Comparison of ENCODE assay signal across 1 cellular context in genomic region chr7:29854257-29854938, GRCh38.
TF ChIP-seq lines count a peak whose summit lies in the region.

No MANE protein-coding gene starts in this region.

TF ChIP-seq in HEK293, 187 proteins besides CTCF, POLR2A, EP300 and RAD21 (continued from another document and continues in another):
- TF ChIP-seq, protein P1, sequence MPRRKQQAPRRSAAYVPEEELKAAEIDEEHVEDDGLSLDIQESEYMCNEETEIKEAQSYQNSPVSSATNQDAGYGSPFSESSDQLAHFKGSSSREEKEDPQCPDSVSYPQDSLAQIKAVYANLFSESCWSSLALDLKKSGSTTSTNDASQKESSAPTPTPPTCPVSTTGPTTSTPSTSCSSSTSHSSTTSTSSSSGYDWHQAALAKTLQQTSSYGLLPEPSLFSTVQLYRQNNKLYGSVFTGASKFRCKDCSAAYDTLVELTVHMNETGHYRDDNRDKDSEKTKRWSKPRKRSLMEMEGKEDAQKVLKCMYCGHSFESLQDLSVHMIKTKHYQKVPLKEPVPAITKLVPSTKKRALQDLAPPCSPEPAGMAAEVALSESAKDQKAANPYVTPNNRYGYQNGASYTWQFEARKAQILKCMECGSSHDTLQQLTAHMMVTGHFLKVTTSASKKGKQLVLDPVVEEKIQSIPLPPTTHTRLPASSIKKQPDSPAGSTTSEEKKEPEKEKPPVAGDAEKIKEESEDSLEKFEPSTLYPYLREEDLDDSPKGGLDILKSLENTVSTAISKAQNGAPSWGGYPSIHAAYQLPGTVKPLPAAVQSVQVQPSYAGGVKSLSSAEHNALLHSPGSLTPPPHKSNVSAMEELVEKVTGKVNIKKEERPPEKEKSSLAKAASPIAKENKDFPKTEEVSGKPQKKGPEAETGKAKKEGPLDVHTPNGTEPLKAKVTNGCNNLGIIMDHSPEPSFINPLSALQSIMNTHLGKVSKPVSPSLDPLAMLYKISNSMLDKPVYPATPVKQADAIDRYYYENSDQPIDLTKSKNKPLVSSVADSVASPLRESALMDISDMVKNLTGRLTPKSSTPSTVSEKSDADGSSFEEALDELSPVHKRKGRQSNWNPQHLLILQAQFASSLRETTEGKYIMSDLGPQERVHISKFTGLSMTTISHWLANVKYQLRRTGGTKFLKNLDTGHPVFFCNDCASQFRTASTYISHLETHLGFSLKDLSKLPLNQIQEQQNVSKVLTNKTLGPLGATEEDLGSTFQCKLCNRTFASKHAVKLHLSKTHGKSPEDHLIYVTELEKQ (tag by site-specific recombination; IDR thresholded peaks at IDR 0.05; ENCODE audit: borderline replicate concordance) = no peak
- TF ChIP-seq ZNF560 (tag by site-specific recombination; IDR thresholded peaks at IDR 0.05; ENCODE audit: borderline replicate concordance) (no peak), ZNF221 (tag by site-specific recombination; IDR thresholded peaks at IDR 0.05; ENCODE audit: borderline replicate concordance) (no peak), KLF9 (tag by site-specific recombination; IDR thresholded peaks at IDR 0.05; ENCODE audit: low read depth) (no peak), ZNF549 (tag by site-specific recombination; IDR thresholded peaks at IDR 0.05) (no peak), ZNF558 (tag by site-specific recombination; IDR thresholded peaks at IDR 0.05) (no peak), ZNF184 (tag by site-specific recombination; IDR thresholded peaks at IDR 0.05) (no peak), ZNF16 (tag by site-specific recombination; IDR thresholded peaks at IDR 0.05; ENCODE audit: low read depth) (no peak), OVOL3 (tag by site-specific recombination; IDR thresholded peaks at IDR 0.05) (no peak), ZSCAN23 (tag by site-specific recombination; IDR thresholded peaks at IDR 0.05) (no peak), ZNF416 (tag by site-specific recombination; IDR thresholded peaks at IDR 0.05) (no peak), ZNF274 (IDR thresholded peaks at IDR 0.05; ENCODE audit: low read length) (no peak), ZNF274 (tag by site-specific recombination; IDR thresholded peaks at IDR 0.05; ENCODE audit: borderline replicate concordance) (no peak), ZNF785 (tag by site-specific recombination; IDR thresholded peaks at IDR 0.05) (no peak), ZNF311 (tag by site-specific recombination; IDR thresholded peaks at IDR 0.05; ENCODE audit: borderline replicate concordance) (no peak), HIC1 (tag by site-specific recombination; IDR thresholded peaks at IDR 0.05) (no peak), TRIM28 (IDR thresholded peaks at IDR 0.05; ENCODE audit: borderline replicate concordance, low read length) (no peak; the same call in 1 of the 2 replicates), ZNF701 (tag by site-specific recombination; IDR thresholded peaks at IDR 0.05) (no peak), ZSCAN18 (tag by site-specific recombination; IDR thresholded peaks at IDR 0.05) (no peak), ZNF350 (tag by site-specific recombination; IDR thresholded peaks at IDR 0.05) (no peak), ZNF335 (tag by site-specific recombination; conservative IDR thresholded peaks at IDR 0.05) (no peak), MEIS1 (CRISPR knock-in tag; IDR thresholded peaks at IDR 0.05; ENCODE audit: borderline replicate concordance) (no peak), SCRT2 (tag by site-specific recombination; IDR thresholded peaks at IDR 0.05) (peak; percentile 93), ZBTB7A (tag by site-specific recombination; IDR thresholded peaks at IDR 0.05; ENCODE audit: low read depth) (no peak), ZNF18 (tag by site-specific recombination; IDR thresholded peaks at IDR 0.05) (no peak), YY2 (tag by site-specific recombination; IDR thresholded peaks at IDR 0.05) (no peak), ZNF660 (tag by site-specific recombination; IDR thresholded peaks at IDR 0.05) (peak; percentile 23; the same call in 1 of the 2 replicates), BCL11A (tag by site-specific recombination; IDR thresholded peaks at IDR 0.05; ENCODE audit: low read depth) (no peak), ZNF596 (tag by site-specific recombination; IDR thresholded peaks at IDR 0.05) (peak; percentile 75; the same call in 1 of the 2 replicates), ZNF548 (tag by site-specific recombination; IDR thresholded peaks at IDR 0.05) (no peak), ZNF280C (tag by site-specific recombination; IDR thresholded peaks at IDR 0.05) (no peak), AEBP2 (tag by site-specific recombination; IDR thresholded peaks at IDR 0.05; ENCODE audit: borderline replicate concordance) (no peak), ZNF843 (tag by site-specific recombination; IDR thresholded peaks at IDR 0.05) (peak; percentile 58), ZNF114 (tag by site-specific recombination; IDR thresholded peaks at IDR 0.05) (no peak), ZNF585B (tag by site-specific recombination; IDR thresholded peaks at IDR 0.05) (no peak), ZNF292 (tag by site-specific recombination; IDR thresholded peaks at IDR 0.05; ENCODE audit: borderline replicate concordance, low read depth) (no peak), ZBTB17 (tag by site-specific recombination; IDR thresholded peaks at IDR 0.05) (no peak), HOXC10 (CRISPR knock-in tag; IDR thresholded peaks at IDR 0.05) (no peak), ZNF2 (tag by site-specific recombination; IDR thresholded peaks at IDR 0.05) (no peak)
- TF ChIP-seq, protein P2, sequence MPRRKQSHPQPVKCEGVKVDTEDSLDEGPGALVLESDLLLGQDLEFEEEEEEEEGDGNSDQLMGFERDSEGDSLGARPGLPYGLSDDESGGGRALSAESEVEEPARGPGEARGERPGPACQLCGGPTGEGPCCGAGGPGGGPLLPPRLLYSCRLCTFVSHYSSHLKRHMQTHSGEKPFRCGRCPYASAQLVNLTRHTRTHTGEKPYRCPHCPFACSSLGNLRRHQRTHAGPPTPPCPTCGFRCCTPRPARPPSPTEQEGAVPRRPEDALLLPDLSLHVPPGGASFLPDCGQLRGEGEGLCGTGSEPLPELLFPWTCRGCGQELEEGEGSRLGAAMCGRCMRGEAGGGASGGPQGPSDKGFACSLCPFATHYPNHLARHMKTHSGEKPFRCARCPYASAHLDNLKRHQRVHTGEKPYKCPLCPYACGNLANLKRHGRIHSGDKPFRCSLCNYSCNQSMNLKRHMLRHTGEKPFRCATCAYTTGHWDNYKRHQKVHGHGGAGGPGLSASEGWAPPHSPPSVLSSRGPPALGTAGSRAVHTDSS (tag by site-specific recombination; IDR thresholded peaks at IDR 0.05) = no peak
- TF ChIP-seq, protein P3, sequence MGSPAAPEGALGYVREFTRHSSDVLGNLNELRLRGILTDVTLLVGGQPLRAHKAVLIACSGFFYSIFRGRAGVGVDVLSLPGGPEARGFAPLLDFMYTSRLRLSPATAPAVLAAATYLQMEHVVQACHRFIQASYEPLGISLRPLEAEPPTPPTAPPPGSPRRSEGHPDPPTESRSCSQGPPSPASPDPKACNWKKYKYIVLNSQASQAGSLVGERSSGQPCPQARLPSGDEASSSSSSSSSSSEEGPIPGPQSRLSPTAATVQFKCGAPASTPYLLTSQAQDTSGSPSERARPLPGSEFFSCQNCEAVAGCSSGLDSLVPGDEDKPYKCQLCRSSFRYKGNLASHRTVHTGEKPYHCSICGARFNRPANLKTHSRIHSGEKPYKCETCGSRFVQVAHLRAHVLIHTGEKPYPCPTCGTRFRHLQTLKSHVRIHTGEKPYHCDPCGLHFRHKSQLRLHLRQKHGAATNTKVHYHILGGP (tag by site-specific recombination; IDR thresholded peaks at IDR 0.05) = no peak
- TF ChIP-seq, protein P4, sequence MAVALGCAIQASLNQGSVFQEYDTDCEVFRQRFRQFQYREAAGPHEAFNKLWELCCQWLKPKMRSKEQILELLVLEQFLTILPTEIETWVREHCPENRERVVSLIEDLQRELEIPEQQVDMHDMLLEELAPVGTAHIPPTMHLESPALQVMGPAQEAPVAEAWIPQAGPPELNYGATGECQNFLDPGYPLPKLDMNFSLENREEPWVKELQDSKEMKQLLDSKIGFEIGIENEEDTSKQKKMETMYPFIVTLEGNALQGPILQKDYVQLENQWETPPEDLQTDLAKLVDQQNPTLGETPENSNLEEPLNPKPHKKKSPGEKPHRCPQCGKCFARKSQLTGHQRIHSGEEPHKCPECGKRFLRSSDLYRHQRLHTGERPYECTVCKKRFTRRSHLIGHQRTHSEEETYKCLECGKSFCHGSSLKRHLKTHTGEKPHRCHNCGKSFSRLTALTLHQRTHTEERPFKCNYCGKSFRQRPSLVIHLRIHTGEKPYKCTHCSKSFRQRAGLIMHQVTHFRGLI (tag by site-specific recombination; IDR thresholded peaks at IDR 0.05) = no peak
- TF ChIP-seq, protein P5, sequence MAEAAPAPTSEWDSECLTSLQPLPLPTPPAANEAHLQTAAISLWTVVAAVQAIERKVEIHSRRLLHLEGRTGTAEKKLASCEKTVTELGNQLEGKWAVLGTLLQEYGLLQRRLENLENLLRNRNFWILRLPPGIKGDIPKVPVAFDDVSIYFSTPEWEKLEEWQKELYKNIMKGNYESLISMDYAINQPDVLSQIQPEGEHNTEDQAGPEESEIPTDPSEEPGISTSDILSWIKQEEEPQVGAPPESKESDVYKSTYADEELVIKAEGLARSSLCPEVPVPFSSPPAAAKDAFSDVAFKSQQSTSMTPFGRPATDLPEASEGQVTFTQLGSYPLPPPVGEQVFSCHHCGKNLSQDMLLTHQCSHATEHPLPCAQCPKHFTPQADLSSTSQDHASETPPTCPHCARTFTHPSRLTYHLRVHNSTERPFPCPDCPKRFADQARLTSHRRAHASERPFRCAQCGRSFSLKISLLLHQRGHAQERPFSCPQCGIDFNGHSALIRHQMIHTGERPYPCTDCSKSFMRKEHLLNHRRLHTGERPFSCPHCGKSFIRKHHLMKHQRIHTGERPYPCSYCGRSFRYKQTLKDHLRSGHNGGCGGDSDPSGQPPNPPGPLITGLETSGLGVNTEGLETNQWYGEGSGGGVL (tag by site-specific recombination; IDR thresholded peaks at IDR 0.05) = no peak
